11 cellular contexts compared by ENCODE assay signal in genomic region chr17:9470171-9470570, GRCh38.
A peak's percentile ranks its signal among the peaks of the same experiment; 100 is the strongest.
DNase-seq lines count a peak whose midpoint lies in the region; ATAC-seq, FAIRE-seq and TF ChIP-seq lines count a peak whose summit lies in the region.
"Had no signal": no experiment of that assay in that cellular context is flagged by ENCODE, and none has a peak within 500 bp of the region (broad histone marks: within the 10 kb centered on the region; RNA-seq: fewer than 3 reads in every experiment).

No MANE protein-coding gene starts in this region.

- H3K4me3 Mint-ChIP-seq in T-helper 2 cell treated with Interferon-gamma antibody and Interleukin-4, amounts not matched to agents 5 μg/mL and 100 μg/mL, for 36 hours, result peak overlapping the region; percentile 71
- H3K4me3 Mint-ChIP-seq in endothelial cell (ENCODE audit: unreplicated experiment), result no peak overlapping the region

- ATAC-seq in GM19455 (IDR thresholded peaks at IDR 0.05; ENCODE audit: unreplicated experiment), result no peak

- H3K27me3 Mint-ChIP-seq in T-helper 2 cell treated with Interferon-gamma antibody and Interleukin-4, amounts not matched to agents 5 μg/mL and 100 μg/mL, for 36 hours (ENCODE audit: low read depth), result no peaks in the 10 kb centered on the region
- peaks cover 2% of the 10 kb centered on the region for H3K27me3 Mint-ChIP-seq in endothelial cell (ENCODE audit: unreplicated experiment)

- DNase-seq in stimulated activated CD4-positive, alpha-beta T cell treated with anti-CD3 and anti-CD28 coated beads, Interleukin-4, amount 100 ng/mL, for 24 hours, result peak; percentile 3
- no peak for DNase-seq in stimulated activated CD4-positive, alpha-beta T cell treated with anti-CD3 and anti-CD28 coated beads, Interleukin-15, amount 100 ng/mL, for 24 hours
- peak; percentile 20 for DNase-seq in T-helper 2 cell treated with Interferon-gamma antibody and Interleukin-4, amounts not matched to agents 5 μg/mL and 100 μg/mL, for 36 hours (ENCODE audit: low spot score)
- DNase-seq in endothelial cell (ENCODE audit: low spot score) (no peak), AML-193 (lab: John Stamatoyannopoulos, UW) (no peak), HTR-8/SVneo (ENCODE audit: insufficient read length, low spot score) (no peak), DMS79 treated with DMSO at 0.1 percent for 48 hours (lab: John Stamatoyannopoulos, UW) (no peak)
- DNase-seq: IMR-90; NCI-H446; stimulated activated naive CD4-positive, alpha-beta T cell treated with Interleukin-2 at 50 U/mL for 16 hours had no signal

- TF ChIP-seq CTCF in endothelial cell (IDR thresholded peaks at IDR 0.05; ENCODE audit: unreplicated experiment), result no peak

- no peak for FAIRE-seq in HTR-8/SVneo (lab: Jason Lieb, UNC)

- H3K36me3 Mint-ChIP-seq in T-helper 2 cell treated with Interferon-gamma antibody and Interleukin-4, amounts not matched to agents 5 μg/mL and 100 μg/mL, for 36 hours (ENCODE audit: low read depth), result peaks cover 3% of the 10 kb centered on the region
- peaks cover 3% of the 10 kb centered on the region for H3K36me3 Mint-ChIP-seq in endothelial cell (ENCODE audit: low read depth, unreplicated experiment)

- peak overlapping the region; percentile 80 for H3K27ac Mint-ChIP-seq in T-helper 2 cell treated with Interferon-gamma antibody and Interleukin-4, amounts not matched to agents 5 μg/mL and 100 μg/mL, for 36 hours
- peak overlapping the region; percentile 43 for H3K27ac Mint-ChIP-seq in endothelial cell (ENCODE audit: unreplicated experiment)

- H3K4me1 Mint-ChIP-seq in T-helper 2 cell treated with Interferon-gamma antibody and Interleukin-4, amounts not matched to agents 5 μg/mL and 100 μg/mL, for 36 hours (ENCODE audit: low read depth), result peaks cover 25% of the 10 kb centered on the region
- peaks cover 11% of the 10 kb centered on the region for H3K4me1 Mint-ChIP-seq in endothelial cell (ENCODE audit: unreplicated experiment)

- H3K9me3 Mint-ChIP-seq in T-helper 2 cell treated with Interferon-gamma antibody and Interleukin-4, amounts not matched to agents 5 μg/mL and 100 μg/mL, for 36 hours, result no peaks in the 10 kb centered on the region
- no peaks in the 10 kb centered on the region for H3K9me3 Mint-ChIP-seq in endothelial cell (ENCODE audit: unreplicated experiment)

Comparison
In these comparisons a context has a peak if more than half of its experiments do, and no peak if none do; other contexts are left out.
1. DNase-seq: peak in stimulated activated CD4-positive, alpha-beta T cell treated with anti-CD3 and anti-CD28 coated beads, Interleukin-4, amount 100 ng/mL, for 24 hours (single experiment) and T-helper 2 cell treated with Interferon-gamma antibody and Interleukin-4, amounts not matched to agents 5 μg/mL and 100 μg/mL, for 36 hours (single experiment); none in stimulated activated CD4-positive, alpha-beta T cell treated with anti-CD3 and anti-CD28 coated beads, Interleukin-15, amount 100 ng/mL, for 24 hours (single experiment), endothelial cell (single experiment), AML-193 (0 of 2), HTR-8/SVneo (single experiment) and DMS79 treated with DMSO at 0.1 percent for 48 hours (single experiment).